In the genomic region with DNA sequence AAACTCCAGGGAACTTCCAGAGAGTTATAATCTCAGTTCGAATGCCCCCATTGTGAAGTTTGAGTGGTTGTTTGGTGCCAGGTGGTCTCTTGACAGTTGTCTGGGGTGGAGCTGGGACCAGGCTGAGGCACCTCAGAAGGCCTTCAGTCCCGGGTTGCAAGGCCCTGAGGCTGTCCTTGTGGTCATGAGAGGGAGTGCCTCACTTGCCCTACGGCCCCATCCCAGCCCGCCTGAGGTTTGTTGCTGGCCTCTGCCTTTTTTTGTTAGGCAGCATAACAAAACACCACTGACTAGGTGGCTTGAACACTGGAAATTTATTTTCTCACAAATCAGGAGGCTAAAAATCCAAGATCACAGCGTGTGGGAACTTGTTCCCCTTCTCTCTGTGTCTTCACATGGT, we compare ENCODE assay signal across 32 cellular contexts.
"Had no signal": no experiment of that assay in that cellular context is flagged by ENCODE, and none has a peak within 500 bp of the region (broad histone marks: within the 10 kb centered on the region; RNA-seq: fewer than 3 reads in every experiment).

No MANE protein-coding gene starts in this region.

- H3K9me3 Mint-ChIP-seq: mesothelial cell of epicardium; nephron progenitor cell; neural progenitor cell; stimulated activated memory B cell treated with anti-CD40 and anti-IgM and Interleukin-4, amounts not matched to agents 10 μg/mL and 1 μg/mL and 100 μg/mL, for 72 hours had no signal

- H3K27ac Mint-ChIP-seq: immature natural killer cell; mesothelial cell of epicardium; naive B cell; natural killer cell; nephron progenitor cell; neural progenitor cell; progenitor cell of endocrine pancreas; stimulated activated memory B cell treated with anti-CD40 and anti-IgM and Interleukin-4, amounts not matched to agents 10 μg/mL and 1 μg/mL and 100 μg/mL, for 72 hours had no signal

- H3K4me3 ChIP-seq: left lung, lower lobe of right lung, neural progenitor cell, ovary, right atrium auricular region, right lobe of liver, smooth muscle cell, stomach, testis, thyroid gland, transverse colon, upper lobe of left lung, vagina had no signal

- H3K4me2 ChIP-seq: neural progenitor cell, smooth muscle cell had no signal

- H3K27me3 ChIP-seq: left lung, neural progenitor cell, neutrophil, ovary, right atrium auricular region, right lobe of liver, stomach, testis, thyroid gland, transverse colon, upper lobe of left lung, vagina had no signal

- H3K9ac ChIP-seq: neural progenitor cell had no signal

- H3K36me3 Mint-ChIP-seq: immature natural killer cell; mesothelial cell of epicardium; naive B cell; natural killer cell; neural progenitor cell; stimulated activated memory B cell treated with anti-CD40 and anti-IgM and Interleukin-4, amounts not matched to agents 10 μg/mL and 1 μg/mL and 100 μg/mL, for 72 hours had no signal

- H3K4me3 Mint-ChIP-seq: immature natural killer cell; mesothelial cell of epicardium; naive B cell; natural killer cell; nephron progenitor cell; neural progenitor cell; stimulated activated memory B cell treated with anti-CD40 and anti-IgM and Interleukin-4, amounts not matched to agents 10 μg/mL and 1 μg/mL and 100 μg/mL, for 72 hours had no signal

- H3K27ac ChIP-seq: left lung, lower lobe of right lung, neural progenitor cell, neutrophil, ovary, right atrium auricular region, right lobe of liver, stomach, testis, thyroid gland, transverse colon, upper lobe of left lung, vagina had no signal

- DNase-seq: hypothalamus; immature natural killer cell; kidney; left colon; lower lobe of right lung; mammary epithelial cell; mesendoderm; naive B cell; natural killer cell; nephron progenitor cell; occipital lobe; ovary; right lobe of liver; stimulated activated CD4-positive, alpha-beta T cell treated with anti-CD3 and anti-CD28 coated beads, Interleukin-1b, Interleukin-23, amount 100 ng/mL, for 48 hours; stimulated activated CD4-positive, alpha-beta T cell treated with anti-CD3 and anti-CD28 coated beads, Interleukin-2, amount 100 ng/mL, for 48 hours; stimulated activated CD4-positive, alpha-beta T cell treated with anti-CD3 and anti-CD28 coated beads, Interleukin-4, amount 100 ng/mL, for 4 hours; stimulated activated CD8-positive, alpha-beta memory T cell treated with anti-CD3 and anti-CD28 coated beads, Interleukin-4, amount 100 ng/mL, for 48 hours; stimulated activated naive CD4-positive, alpha-beta T cell treated with Interleukin-2 at 50 U/mL for 16 hours; stomach; testis; thyroid gland; transverse colon had no signal

- H3K4me1 ChIP-seq: lower lobe of right lung, neural progenitor cell, right atrium auricular region, right lobe of liver, stomach, testis, thyroid gland, transverse colon, upper lobe of left lung, vagina had no signal

- H3K9me3 ChIP-seq: left lung, lower lobe of right lung, neutrophil, ovary, right atrium auricular region, right lobe of liver, stomach, testis, thyroid gland, transverse colon, upper lobe of left lung, vagina had no signal

- H3K36me3 ChIP-seq: left lung, lower lobe of right lung, neural progenitor cell, neutrophil, ovary, right atrium auricular region, right lobe of liver, stomach, thyroid gland, transverse colon, upper lobe of left lung, vagina had no signal

- H2AFZ ChIP-seq: neural progenitor cell had no signal

- H3K4me1 Mint-ChIP-seq: immature natural killer cell; mesothelial cell of epicardium; naive B cell; natural killer cell; neural progenitor cell; stimulated activated memory B cell treated with anti-CD40 and anti-IgM and Interleukin-4, amounts not matched to agents 10 μg/mL and 1 μg/mL and 100 μg/mL, for 72 hours had no signal

- H3K27me3 Mint-ChIP-seq: stimulated activated memory B cell treated with anti-CD40 and anti-IgM and Interleukin-4, amounts not matched to agents 10 μg/mL and 1 μg/mL and 100 μg/mL, for 72 hours had no signal

- ATAC-seq: left colon; left lung; lower lobe of right lung; natural killer cell; right lobe of liver; stimulated activated memory B cell treated with anti-CD40 and anti-IgM and Interleukin-4, amounts not matched to agents 10 μg/mL and 1 μg/mL and 100 μg/mL, for 72 hours had no signal
